9 cellular contexts compared by ENCODE assay signal in genomic region chr1:149848340-149848771, GRCh38. TPM values are rescaled to one million over a fixed set of nuclear protein-coding genes. Genes with fewer than 3 reads are reported as not detected.
DNase-seq lines count a peak whose midpoint lies in the region; ATAC-seq, FAIRE-seq and TF ChIP-seq lines count a peak whose summit lies in the region.
"Had no signal": no experiment of that assay in that cellular context is flagged by ENCODE, and none has a peak within 500 bp of the region (broad histone marks: within the 10 kb centered on the region; RNA-seq: fewer than 3 reads in every experiment).

No MANE protein-coding gene starts in this region.

- H3K79me1 ChIP-seq in IMR-90 (ENCODE audit: low read depth in 1 of 2, low read length in 2 of 2): peaks cover 26 to 50% of the 10 kb centered on the region in 2 experiments

- CTCF ChIA-PET in CD4-positive, alpha-beta memory T cell (lab: Charles Lee; ENCODE audit: partially characterized antibody): interaction anchor here (1.7 to 2.6 kb wide), 2 partner anchors 36 to 39 kb away, joined by 5 to 15 read pairs; a partner anchor contains a TSS
- CTCF ChIA-PET in IMR-90 (lab: Yijun Ruan, JAX): no interaction called here

- H2AK5ac ChIP-seq in IMR-90 (ENCODE audit: low read depth, low read length): peak overlapping the region; percentile 23; the same call in 1 of the 2 replicates

- H3K4ac ChIP-seq in IMR-90 (ENCODE audit: low read depth, low read length): peak overlapping the region; percentile 30; the same call in 1 of the 2 replicates

- no CpG with 5 or more reads among the region's 1 CpG for WGBS in IMR-90 (ENCODE audit: extremely low coverage in 2 of 2, insufficient read length in 1 of 2), 2 experiments
- WGBS in mesodermal cell (ENCODE audit: insufficient coverage in 2 of 2), 2 experiments: no CpG with 5 or more reads among the region's 1 CpG

- no peak overlapping the region for H2BK120ac ChIP-seq in IMR-90 (ENCODE audit: low read depth, low read length)

- no TSS peak for BruUV-seq in IMR-90 (replicated peaks; lab: Mats Ljungman, UMichigan)

- no peak overlapping the region for H4K8ac ChIP-seq in IMR-90 (ENCODE audit: low read depth in 2 of 2, low read length in 2 of 2)

- H4K5ac ChIP-seq in IMR-90 (ENCODE audit: low read depth, low read length): no peak overlapping the region

- H2BK5ac ChIP-seq in IMR-90 (ENCODE audit: low read depth, low read length, poor library complexity, severe bottlenecking): no peak overlapping the region

- peaks cover 48 to 67% (median 56%) of the 10 kb centered on the region in 4 donors for H3K4me1 Mint-ChIP-seq in CD4-positive, alpha-beta memory T cell
- peaks cover 30% of the 10 kb centered on the region for H3K4me1 Mint-ChIP-seq in astrocyte (ENCODE audit: low read depth, unreplicated experiment)

- dilution Hi-C loops in IMR-90 (cut with HindIII; ENCODE audit: low sequenced_read_pairs, unreplicated experiment): no loop called here

- peaks cover 8 to 31% of the 10 kb centered on the region in 2 donors for H3K36me3 Mint-ChIP-seq in CD4-positive, alpha-beta memory T cell
- H3K36me3 Mint-ChIP-seq in astrocyte (ENCODE audit: low read depth, unreplicated experiment): peaks cover 4% of the 10 kb centered on the region

- in situ Hi-C loops in IMR-90 (cut with MboI; ENCODE audit: low sequenced_read_pairs) (no loop called here), GM13976 (cut with MboI; ENCODE audit: low sequenced_read_pairs, unreplicated experiment) (no loop called here)

- TF ChIP-seq CTCF in IMR-90 (conservative IDR thresholded peaks at IDR 0.05; ENCODE audit: low read depth, low read length) (no peak), astrocyte (IDR thresholded peaks at IDR 0.05; ENCODE audit: insufficient read depth, low read depth, low read length) (no peak), GM13976 (IDR thresholded peaks at IDR 0.05; ENCODE audit: borderline replicate concordance, control extremely low read depth, extremely low read depth, insufficient read depth, missing control alignments) (no peak)

- no peak overlapping the region for H2BK15ac ChIP-seq in IMR-90 (ENCODE audit: low read depth, low read length)

- peaks cover 56% of the 10 kb centered on the region for H3K4me1 ChIP-seq in CD4-positive, alpha-beta memory T cell (ENCODE audit: insufficient read depth, low read length)
- H3K4me1 ChIP-seq in IMR-90 (ENCODE audit: control insufficient read depth, insufficient read depth, low read length) (peaks cover 10% of the 10 kb centered on the region), astrocyte (ENCODE audit: insufficient read depth, low read length) (peaks cover 34% of the 10 kb centered on the region), mesodermal cell (ENCODE audit: control insufficient read depth, insufficient read depth, low read length, poor library complexity, severe bottlenecking) (peaks cover 20% of the 10 kb centered on the region)

- H3K18ac ChIP-seq in IMR-90 (ENCODE audit: low read depth, low read length): no peak overlapping the region

- POLR2A ChIA-PET in CD4-positive, alpha-beta memory T cell (lab: Charles Lee; ENCODE audit: partially characterized antibody): interaction anchor here (2.0 to 7.9 kb wide), 2 partner anchors 38 to 80 kb away, joined by 10 to 526 read pairs; a partner anchor contains a TSS
- POLR2A ChIA-PET in IMR-90 (lab: Charles Lee; ENCODE audit: unreplicated experiment): interaction anchor here (2.0 kb wide), 1 partner anchor 39 kb away, joined by 16 read pairs; a partner anchor contains a TSS

- H3K9me1 ChIP-seq in IMR-90 (ENCODE audit: insufficient read depth, low read length): peaks cover 3% of the 10 kb centered on the region; the same call in 1 of the 2 replicates

- H3K56ac ChIP-seq in IMR-90 (ENCODE audit: extremely low read depth, insufficient read depth, low read length): no peak overlapping the region; the same call in 1 of the 2 replicates

- no peak overlapping the region for H2AK9ac ChIP-seq in IMR-90 (replicated peaks; ENCODE audit: low read depth, low read length, poor library complexity)

- no peak for TF ChIP-seq POLR2A in IMR-90 (IDR thresholded peaks at IDR 0.05; ENCODE audit: low read depth, low read length)

- H4K91ac ChIP-seq in IMR-90 (ENCODE audit: insufficient read depth, low read depth, low read length): no peak overlapping the region

- FAIRE-seq in astrocyte (lab: Jason Lieb, UNC): no peak

- no peaks in the 10 kb centered on the region for H3K9me3 Mint-ChIP-seq in CD4-positive, alpha-beta memory T cell
- no peaks in the 10 kb centered on the region for H3K9me3 Mint-ChIP-seq in astrocyte (ENCODE audit: unreplicated experiment)

- H3K27me3 Mint-ChIP-seq in CD4-positive, alpha-beta memory T cell: no peaks in the 10 kb centered on the region
- no peaks in the 10 kb centered on the region for H3K27me3 Mint-ChIP-seq in astrocyte (ENCODE audit: low read depth, unreplicated experiment)

- H3K9me3 ChIP-seq in CD4-positive, alpha-beta memory T cell (ENCODE audit: control insufficient read depth in 1 of 2, low read length in 2 of 2): no peaks in the 10 kb centered on the region
- H3K9me3 ChIP-seq in IMR-90 (ENCODE audit: control insufficient read depth, insufficient read depth, low read length) (no peaks in the 10 kb centered on the region), astrocyte (ENCODE audit: insufficient read depth, low read depth, low read length) (no peaks in the 10 kb centered on the region), mesodermal cell (ENCODE audit: control insufficient read depth, low read length) (no peaks in the 10 kb centered on the region)

- peaks cover 5% of the 10 kb centered on the region; the same call in 1 of the 2 replicates for H4K20me1 ChIP-seq in IMR-90 (ENCODE audit: insufficient read depth, low read length)
- H4K20me1 ChIP-seq in astrocyte (ENCODE audit: insufficient read depth, low read length): peaks cover 42% of the 10 kb centered on the region

- DNase-seq in CD4-positive, alpha-beta memory T cell: peak in 2 of 5 donors; percentile 0 to 25
- DNase-seq in IMR-90 (no peak), astrocyte (ENCODE audit: low read depth) (no peak), GM13976 (ENCODE audit: low spot score) (no peak)
- no peak for DNase-seq in stimulated activated CD4-positive, alpha-beta T cell treated with anti-CD3 and anti-CD28 coated beads, Interleukin-2, amount 100 ng/mL, for 48 hours
- DNase-seq: islet precursor cell had no signal

- H3K36me3 ChIP-seq in CD4-positive, alpha-beta memory T cell (ENCODE audit: insufficient read depth, low read length): no peaks in the 10 kb centered on the region
- peaks cover 3% of the 10 kb centered on the region for H3K36me3 ChIP-seq in IMR-90 (ENCODE audit: control insufficient read depth, insufficient read depth, low read length)
- H3K36me3 ChIP-seq in astrocyte (ENCODE audit: insufficient read depth, low read length): no peaks in the 10 kb centered on the region
- peaks cover 5% of the 10 kb centered on the region for H3K36me3 ChIP-seq in mesodermal cell (ENCODE audit: control insufficient read depth, insufficient read depth, low read length)

- H3K23ac ChIP-seq in IMR-90 (ENCODE audit: low read depth, low read length): peak overlapping the region; percentile 39; the same call in 1 of the 2 replicates

- H2AFZ ChIP-seq in IMR-90 (replicated peaks; ENCODE audit: low read length, poor library complexity) (no peak overlapping the region), astrocyte (ENCODE audit: low read depth, low read length) (no peak overlapping the region)

- no peak overlapping the region; the same call in 1 of the 2 replicates for H3K9ac ChIP-seq in IMR-90 (ENCODE audit: low read depth, low read length)
- peak overlapping the region; percentile 86 for H3K9ac ChIP-seq in astrocyte (ENCODE audit: low read length)

- peak overlapping the region in 6 of 7 donors; percentile 1 to 95 (median 83) for H3K27ac Mint-ChIP-seq in CD4-positive, alpha-beta memory T cell
- no peak overlapping the region for H3K27ac Mint-ChIP-seq in astrocyte (ENCODE audit: unreplicated experiment)

- intact Hi-C loops in CD4-positive, alpha-beta memory T cell (cut with micrococcal nuclease): no loop called here
- intact Hi-C loops in IMR-90 (cut with micrococcal nuclease): no loop called here

- TF ChIP-seq RAD21 in IMR-90 (IDR thresholded peaks at IDR 0.05; ENCODE audit: low read length): no peak

- peak overlapping the region; percentile 86 to 97 (median 93) for H3K4me3 Mint-ChIP-seq in CD4-positive, alpha-beta memory T cell
- peak overlapping the region; percentile 90 for H3K4me3 Mint-ChIP-seq in astrocyte (ENCODE audit: unreplicated experiment)

- no peak overlapping the region for H2BK20ac ChIP-seq in IMR-90 (ENCODE audit: low read depth, low read length)

- peak overlapping the region; percentile 83 for H3K27ac ChIP-seq in CD4-positive, alpha-beta memory T cell (ENCODE audit: low read depth, low read length)
- H3K27ac ChIP-seq in IMR-90 (ENCODE audit: insufficient read depth, low read length) (no peak overlapping the region), astrocyte (ENCODE audit: low read depth, low read length) (no peak overlapping the region), mesodermal cell (ENCODE audit: low read depth, low read length, severe bottlenecking) (no peak overlapping the region)

- H3K79me2 ChIP-seq in astrocyte (ENCODE audit: insufficient read depth, low read length): peaks cover 67% of the 10 kb centered on the region

- H3K27me3 ChIP-seq in CD4-positive, alpha-beta memory T cell (ENCODE audit: insufficient read depth, low read length): no peaks in the 10 kb centered on the region
- H3K27me3 ChIP-seq in IMR-90 (ENCODE audit: control insufficient read depth, insufficient read depth, low read length) (no peaks in the 10 kb centered on the region), astrocyte (ENCODE audit: insufficient read depth, low read length) (no peaks in the 10 kb centered on the region)

- ATAC-seq in IMR-90 (ENCODE audit: low read depth) (no peak), HG02970 (IDR thresholded peaks at IDR 0.05; ENCODE audit: low FRiP score, unreplicated experiment) (no peak), GM21515 (IDR thresholded peaks at IDR 0.05; ENCODE audit: unreplicated experiment) (no peak)

- H3K4me2 ChIP-seq in IMR-90 (ENCODE audit: low read depth, low read length) (peak overlapping the region; percentile 100), astrocyte (ENCODE audit: low read length) (peak overlapping the region; percentile 93)

- H3K4me3 ChIP-seq in CD4-positive, alpha-beta memory T cell (ENCODE audit: low read length in 2 of 2): peak overlapping the region in 1 of 2 donors; percentile 62
- H3K4me3 ChIP-seq in IMR-90 (ENCODE audit: insufficient read depth, low read depth, low read length): no peak overlapping the region
- peak overlapping the region; percentile 81 for H3K4me3 ChIP-seq in astrocyte (ENCODE audit: insufficient read depth, low read depth, low read length)
- peak overlapping the region; percentile 52 for H3K4me3 ChIP-seq in mesodermal cell (ENCODE audit: extremely low read depth, insufficient read depth, low read length, poor library complexity, severe bottlenecking)

- H3K14ac ChIP-seq in IMR-90 (replicated peaks; ENCODE audit: low read depth, low read length): no peak overlapping the region

RNA-seq across cellular contexts. Expression of gene BOLA1, which starts 51.0 kb away (rescaled TPM):
- total RNA-seq in CD4-positive, alpha-beta memory T cell: 10 to 100 TPM; 25.2 TPM
- 10 to 100 TPM; 25.2 to 31.4 TPM for polyA plus RNA-seq in CD4-positive, alpha-beta memory T cell
- 3.4 and 4.4 TPM in 2 replicates for total RNA-seq in IMR-90 (2012; rRNA removed)
- 12.6 and 14.2 TPM in 2 replicates for polyA plus RNA-seq in IMR-90 (2012; rRNA removed)
- 19.5 and 20.0 TPM in 2 replicates for polyA plus RNA-seq in IMR-90 (2012; cell fraction: cytosol; rRNA removed)
- 14.7 and 18.9 TPM in 2 replicates for polyA plus RNA-seq in IMR-90 (2012; cell fraction: nucleus; rRNA removed; ENCODE audit: low replicate concordance)
- 6.1 and 7.0 TPM in 2 replicates for total RNA-seq in astrocyte
- polyA plus RNA-seq in mesodermal cell (2013, experiment 1 of 2): 2.4 TPM
- 2.4 TPM for polyA plus RNA-seq in mesodermal cell (2013, experiment 2 of 2)
